ENCODE assay signal across 1 cellular context in the genomic region with DNA sequence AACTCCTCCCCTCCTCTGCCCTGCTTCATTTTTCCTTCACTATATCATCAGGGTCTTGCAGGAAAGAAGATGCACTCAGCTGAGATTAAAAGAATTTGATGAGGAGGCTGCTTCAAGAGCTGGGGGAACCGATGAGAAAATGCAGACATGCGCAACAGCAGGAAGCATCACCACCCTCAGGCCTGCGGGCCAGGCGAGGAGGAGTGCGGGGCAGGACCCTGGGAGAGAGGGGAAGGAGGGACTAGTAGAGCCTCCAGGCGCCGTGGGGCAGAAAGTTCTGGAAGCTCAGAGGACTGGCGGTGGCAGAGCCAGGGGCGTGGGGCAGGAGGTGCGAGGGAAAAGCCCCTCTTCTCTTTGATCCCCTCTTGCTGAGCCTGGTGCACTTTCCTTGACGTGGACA.
TF ChIP-seq lines count a peak whose summit lies in the region.

No MANE protein-coding gene starts in this region.

TF ChIP-seq in GM23338, 12 proteins besides CTCF, POLR2A, EP300 and RAD21 (continued from another document):
- TF ChIP-seq ZNF462 (CRISPR knock-in tag; IDR thresholded peaks at IDR 0.05) = no peak
- TF ChIP-seq STAT1 (IDR thresholded peaks at IDR 0.05; ENCODE audit: unreplicated experiment) = no peak
- no peak for TF ChIP-seq EZH2 (IDR thresholded peaks at IDR 0.05; ENCODE audit: low read depth, unreplicated experiment)
